ENCODE assay signal across 26 cellular contexts in the genomic region with DNA sequence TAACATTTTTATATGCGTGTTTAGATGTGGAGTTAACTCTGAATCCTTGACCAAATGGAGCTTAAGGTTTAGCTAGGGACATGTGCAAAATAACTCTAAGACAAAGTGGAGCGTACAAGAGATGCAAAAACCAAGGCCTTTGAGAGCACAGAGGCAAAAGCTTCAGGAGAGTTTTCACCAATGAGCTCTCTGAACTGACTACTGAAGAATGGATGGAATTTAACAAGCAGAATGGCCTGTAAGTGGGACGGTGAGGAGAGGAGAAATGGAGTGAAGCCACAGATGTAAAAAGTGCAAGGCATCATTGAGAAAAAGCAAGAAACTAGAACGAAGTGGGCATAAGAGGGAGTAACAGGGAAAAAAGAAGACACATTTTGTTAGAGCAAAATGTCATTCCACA.
"Had no signal": no experiment of that assay in that cellular context is flagged by ENCODE, and none has a peak within 500 bp of the region (broad histone marks: within the 10 kb centered on the region; RNA-seq: fewer than 3 reads in every experiment).

No MANE protein-coding gene starts in this region.

- DNase-seq: dermis blood vessel endothelial cell; dorsolateral prefrontal cortex; effector CD4-positive, alpha-beta T cell; effector memory CD4-positive, alpha-beta T cell; esophagus squamous epithelium; foreskin fibroblast; foreskin melanocyte; gastrocnemius medialis; glutamatergic neuron; head of caudate nucleus; heart right ventricle; hippocampal formation; left cardiac atrium; left lung; left ventricle myocardium superior; lower lobe of right lung; mesenchymal stem cell; midbrain; mucosa of descending colon; naive B cell had no signal

- H3K27ac ChIP-seq: coronary artery, dorsolateral prefrontal cortex, esophagus squamous epithelium, gastrocnemius medialis, heart right ventricle, left lung, lower lobe of right lung had no signal

- H3K27me3 ChIP-seq: dorsolateral prefrontal cortex, esophagus squamous epithelium, gastrocnemius medialis, heart right ventricle, left lung had no signal

- H3K27ac Mint-ChIP-seq: naive B cell had no signal

- ATAC-seq: esophagus mucosa, gastrocnemius medialis, heart right ventricle, left cardiac atrium, left lung, left ventricle myocardium superior, lower lobe of right lung, mucosa of descending colon had no signal

- H3K4me3 Mint-ChIP-seq: naive B cell had no signal

- H3K4me1 ChIP-seq: esophagus squamous epithelium, gastrocnemius medialis, heart right ventricle, left lung, lower lobe of right lung had no signal

- H3K9me3 ChIP-seq: esophagus squamous epithelium, gastrocnemius medialis, heart right ventricle, left lung, lower lobe of right lung, mucosa of descending colon had no signal

- H3K36me3 Mint-ChIP-seq: naive B cell had no signal

- H3K36me3 ChIP-seq: esophagus squamous epithelium, gastrocnemius medialis, heart right ventricle, left lung, lower lobe of right lung had no signal

- H3K4me3 ChIP-seq: coronary artery, dorsolateral prefrontal cortex, esophagus squamous epithelium, gastrocnemius medialis, heart right ventricle, left lung, lower lobe of right lung, mucosa of descending colon had no signal

- FAIRE-seq: colon, endothelial cell of umbilical vein, islet of Langerhans, keratinocyte had no signal

- H3K27me3 Mint-ChIP-seq: naive B cell had no signal
